In the genomic region with DNA sequence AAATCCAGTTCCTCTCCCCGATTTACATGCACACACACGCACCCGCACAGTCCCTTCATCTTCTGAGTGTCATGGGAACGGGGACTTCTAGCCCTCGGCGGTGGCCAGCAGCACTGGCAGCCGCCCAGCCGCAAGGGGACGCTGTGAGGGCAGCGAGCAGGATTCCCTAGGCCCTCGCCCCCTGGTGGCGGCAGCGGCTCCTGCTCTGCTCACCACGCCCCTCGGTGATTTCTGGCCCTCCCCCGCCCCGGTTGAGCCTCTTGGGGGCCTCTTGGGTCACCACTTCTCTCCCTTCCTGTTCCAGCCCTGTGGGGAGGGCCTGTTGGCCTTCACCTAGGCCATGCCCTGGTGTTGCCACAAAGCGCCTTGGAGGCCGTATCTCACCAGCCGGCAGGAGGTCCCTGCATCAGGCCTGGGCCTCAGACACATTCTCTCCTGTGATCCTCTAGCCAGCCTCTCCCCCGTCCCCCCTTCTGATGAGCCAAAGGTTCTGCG, we compare ENCODE assay signal across 1 cellular context.
TF ChIP-seq lines count a peak whose summit lies in the region.

No MANE protein-coding gene starts in this region.

TF ChIP-seq in HCT116, 20 proteins besides CTCF, POLR2A, EP300 and RAD21 (continued from another document):
- TF ChIP-seq, protein P1, sequence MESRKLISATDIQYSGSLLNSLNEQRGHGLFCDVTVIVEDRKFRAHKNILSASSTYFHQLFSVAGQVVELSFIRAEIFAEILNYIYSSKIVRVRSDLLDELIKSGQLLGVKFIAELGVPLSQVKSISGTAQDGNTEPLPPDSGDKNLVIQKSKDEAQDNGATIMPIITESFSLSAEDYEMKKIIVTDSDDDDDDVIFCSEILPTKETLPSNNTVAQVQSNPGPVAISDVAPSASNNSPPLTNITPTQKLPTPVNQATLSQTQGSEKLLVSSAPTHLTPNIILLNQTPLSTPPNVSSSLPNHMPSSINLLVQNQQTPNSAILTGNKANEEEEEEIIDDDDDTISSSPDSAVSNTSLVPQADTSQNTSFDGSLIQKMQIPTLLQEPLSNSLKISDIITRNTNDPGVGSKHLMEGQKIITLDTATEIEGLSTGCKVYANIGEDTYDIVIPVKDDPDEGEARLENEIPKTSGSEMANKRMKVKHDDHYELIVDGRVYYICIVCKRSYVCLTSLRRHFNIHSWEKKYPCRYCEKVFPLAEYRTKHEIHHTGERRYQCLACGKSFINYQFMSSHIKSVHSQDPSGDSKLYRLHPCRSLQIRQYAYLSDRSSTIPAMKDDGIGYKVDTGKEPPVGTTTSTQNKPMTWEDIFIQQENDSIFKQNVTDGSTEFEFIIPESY (IDR thresholded peaks at IDR 0.05; ENCODE audit: extremely low read depth, insufficient replicate concordance, low read length): no peak
- no peak for TF ChIP-seq TCF7L2 (IDR thresholded peaks at IDR 0.05; ENCODE audit: borderline replicate concordance, extremely low read depth, insufficient read depth, insufficient read length)
- no peak for TF ChIP-seq JUND (IDR thresholded peaks at IDR 0.05)
- TF ChIP-seq ZFX (IDR thresholded peaks at IDR 0.05): no peak
- no peak for TF ChIP-seq CEBPB (IDR thresholded peaks at IDR 0.05; ENCODE audit: low read depth)
- TF ChIP-seq, protein P2, sequence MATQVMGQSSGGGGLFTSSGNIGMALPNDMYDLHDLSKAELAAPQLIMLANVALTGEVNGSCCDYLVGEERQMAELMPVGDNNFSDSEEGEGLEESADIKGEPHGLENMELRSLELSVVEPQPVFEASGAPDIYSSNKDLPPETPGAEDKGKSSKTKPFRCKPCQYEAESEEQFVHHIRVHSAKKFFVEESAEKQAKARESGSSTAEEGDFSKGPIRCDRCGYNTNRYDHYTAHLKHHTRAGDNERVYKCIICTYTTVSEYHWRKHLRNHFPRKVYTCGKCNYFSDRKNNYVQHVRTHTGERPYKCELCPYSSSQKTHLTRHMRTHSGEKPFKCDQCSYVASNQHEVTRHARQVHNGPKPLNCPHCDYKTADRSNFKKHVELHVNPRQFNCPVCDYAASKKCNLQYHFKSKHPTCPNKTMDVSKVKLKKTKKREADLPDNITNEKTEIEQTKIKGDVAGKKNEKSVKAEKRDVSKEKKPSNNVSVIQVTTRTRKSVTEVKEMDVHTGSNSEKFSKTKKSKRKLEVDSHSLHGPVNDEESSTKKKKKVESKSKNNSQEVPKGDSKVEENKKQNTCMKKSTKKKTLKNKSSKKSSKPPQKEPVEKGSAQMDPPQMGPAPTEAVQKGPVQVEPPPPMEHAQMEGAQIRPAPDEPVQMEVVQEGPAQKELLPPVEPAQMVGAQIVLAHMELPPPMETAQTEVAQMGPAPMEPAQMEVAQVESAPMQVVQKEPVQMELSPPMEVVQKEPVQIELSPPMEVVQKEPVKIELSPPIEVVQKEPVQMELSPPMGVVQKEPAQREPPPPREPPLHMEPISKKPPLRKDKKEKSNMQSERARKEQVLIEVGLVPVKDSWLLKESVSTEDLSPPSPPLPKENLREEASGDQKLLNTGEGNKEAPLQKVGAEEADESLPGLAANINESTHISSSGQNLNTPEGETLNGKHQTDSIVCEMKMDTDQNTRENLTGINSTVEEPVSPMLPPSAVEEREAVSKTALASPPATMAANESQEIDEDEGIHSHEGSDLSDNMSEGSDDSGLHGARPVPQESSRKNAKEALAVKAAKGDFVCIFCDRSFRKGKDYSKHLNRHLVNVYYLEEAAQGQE (IDR thresholded peaks at IDR 0.05; ENCODE audit: low read depth): no peak
- no peak for TF ChIP-seq SP1 (IDR thresholded peaks at IDR 0.05; ENCODE audit: low read depth)
- TF ChIP-seq SIN3A (IDR thresholded peaks at IDR 0.05; ENCODE audit: low read depth): no peak
- peak; percentile 86 for TF ChIP-seq CBX3 (IDR thresholded peaks at IDR 0.05; ENCODE audit: low read depth)
- TF ChIP-seq POLR2AphosphoS5 (IDR thresholded peaks at IDR 0.05; ENCODE audit: low read depth, low read length): no peak
- no peak for TF ChIP-seq EZH2 (IDR thresholded peaks at IDR 0.05)
- TF ChIP-seq SRF (IDR thresholded peaks at IDR 0.05; ENCODE audit: low read depth): no peak
- TF ChIP-seq EZH2phosphoT487 (IDR thresholded peaks at IDR 0.05; ENCODE audit: borderline replicate concordance): no peak
